ENCODE assay signal across 8 cellular contexts in genomic region chr6:166382933-166383816, GRCh38. TPM values are rescaled to one million over a fixed set of nuclear protein-coding genes. Genes with fewer than 3 reads are reported as not detected.
A peak's percentile ranks its signal among the peaks of the same experiment; 100 is the strongest.
DNase-seq lines count a peak whose midpoint lies in the region; ATAC-seq and TF ChIP-seq lines count a peak whose summit lies in the region.

Gene MPC1 (minus strand): TSS chr6:166382940. CDS start chr6:166382876, 64 bp downstream.

- H3K27me3 Mint-ChIP-seq in type B pancreatic cell: no peaks in the 10 kb centered on the region

- 0 to 1% methylated on average over 79 to 96 of the region's 96 CpGs for WGBS in heart right ventricle, 2 donors

- DNase-seq in NCI-H1694 (lab: John Stamatoyannopoulos, UW): peak; percentile 57
- peak; percentile 90 for DNase-seq in amniotic epithelial cell (ENCODE audit: low read depth)
- DNase-seq in heart right ventricle: peak; percentile 96 to 97
- DNase-seq in posterior cingulate gyrus: peak; percentile 92 to 99 (median 96)
- peak; percentile 98 for DNase-seq in type B pancreatic cell (ENCODE audit: extremely low spot score, unreplicated experiment)

- H3K27ac ChIP-seq in heart right ventricle: peak within 1 kb of the TSS; percentile 91 to 98 (median 96)

- H3K4me1 Mint-ChIP-seq in type B pancreatic cell (ENCODE audit: unreplicated experiment): peaks cover 5% of the 10 kb centered on the region

- no peaks in the 10 kb centered on the region for H3K9me3 Mint-ChIP-seq in type B pancreatic cell

- H3K4me3 ChIP-seq in heart right ventricle: peak within 1 kb of the TSS; percentile 69 to 97 (median 91)

- no peaks in the 10 kb centered on the region for H3K27me3 ChIP-seq in heart right ventricle

- ATAC-seq in GM18498 (IDR thresholded peaks at IDR 0.05; ENCODE audit: unreplicated experiment) (peak; percentile 91), HG02885 (IDR thresholded peaks at IDR 0.05; ENCODE audit: poor library complexity, unreplicated experiment) (peak; percentile 85), heart right ventricle (peak; percentile 96 to 98 (median 96))

- peak within 1 kb of the TSS; percentile 93 for H3K4me3 Mint-ChIP-seq in type B pancreatic cell

- no peaks in the 10 kb centered on the region for H3K9me3 ChIP-seq in heart right ventricle

- H3K36me3 Mint-ChIP-seq in type B pancreatic cell: no peaks in the 10 kb centered on the region

- H3K36me3 ChIP-seq in heart right ventricle: no peaks in the 10 kb centered on the region

- intact Hi-C loops in T-helper 1 cell treated with Interleukin-12 subunit alpha and Interleukin-12 subunit beta and Interleukin-4 antibody, amounts not matched to agents 30 ng/mL and 1 ng/mL, for 36 hours (cut with micrococcal nuclease): loop anchor here (1.0 to 5.0 kb wide), 10 partner anchors 17 to 1443 kb away; partner anchors contain the start of genes AFDN, CEP43, RPS6KA2 and SFT2D1
- intact Hi-C loops in heart right ventricle (cut with DNase I): loop anchor here in 7 of 10 donors (2.0 to 5.0 kb wide), 7 partner anchors 18 to 226 kb away; partner anchors contain the start of gene SFT2D1 (in 6 of the 7)
- intact Hi-C loops in posterior cingulate gyrus (cut with DNase I): loop anchor here (2.0 to 5.0 kb wide), 4 partner anchors 52 to 244 kb away; partner anchors contain the start of genes PRR18 and RPS6KA2

- H3K27ac Mint-ChIP-seq in type B pancreatic cell: peak within 1 kb of the TSS; percentile 98

- peaks cover 3 to 40% (median 25%) of the 10 kb centered on the region in 9 donors for H3K4me1 ChIP-seq in heart right ventricle

- TF ChIP-seq CTCF in heart right ventricle (IDR thresholded peaks at IDR 0.05): no peak
- no peak for TF ChIP-seq CTCF in type B pancreatic cell (conservative IDR thresholded peaks at IDR 0.05)

RNA-seq across cellular contexts. Expression of gene MPC1, which starts in this region (rescaled TPM):
- total RNA-seq in T-helper 1 cell treated with Interleukin-12 subunit alpha and Interleukin-12 subunit beta and Interleukin-4 antibody, amounts not matched to agents 30 ng/mL and 1 ng/mL, for 36 hours: 24.1 and 27.7 TPM in 2 replicates
- total RNA-seq in heart right ventricle (100 to 1,000 TPM; 276 to 736 (median 588) TPM), type B pancreatic cell (ENCODE audit: low replicate concordance) (40.9 and 45.8 TPM in 2 replicates)
- polyA plus RNA-seq in heart right ventricle: 100 to 1,000 TPM; 358 to 359 TPM

Comparison
In these comparisons a context has a peak if more than half of its experiments do, and no peak if none do; other contexts are left out.
1. Peak in every context shown above with its lines: DNase-seq, ATAC-seq, H3K4me3 ChIP-seq and H3K27ac ChIP-seq.